19 cellular contexts compared by ENCODE assay signal in genomic region chr21:16570196-16570595, GRCh38.
DNase-seq lines count a peak whose midpoint lies in the region; ATAC-seq and TF ChIP-seq lines count a peak whose summit lies in the region.
"Had no signal": no experiment of that assay in that cellular context is flagged by ENCODE, and none has a peak within 500 bp of the region (broad histone marks: within the 10 kb centered on the region; RNA-seq: fewer than 3 reads in every experiment).

No MANE protein-coding gene starts in this region.

- H3K4me3 ChIP-seq in GM23338 (no peak overlapping the region), smooth muscle cell (no peak overlapping the region), BE2C (ENCODE audit: low read depth, low read length) (no peak overlapping the region)
- H3K4me3 ChIP-seq: heart left ventricle, K562, lower lobe of right lung had no signal

- ATAC-seq in GM23338: no peak
- ATAC-seq in stimulated activated naive CD8-positive, alpha-beta T cell treated with anti-CD3 and anti-CD28 coated beads, Interleukin-15, amount 100 ng/mL, for 72 hours: no peak
- ATAC-seq: heart left ventricle; K562; lower lobe of right lung; natural killer cell treated with Interleukin-12 subunit alpha and Interleukin-12 subunit beta and Interleukin-15 and Interleukin-18, amount 100 ng/mL, for 72 hours had no signal

- no peaks in the 10 kb centered on the region for H3K79me2 ChIP-seq in GM23338 (replicated peaks; ENCODE audit: insufficient read depth)
- H3K79me2 ChIP-seq in smooth muscle cell (ENCODE audit: low read depth): no peaks in the 10 kb centered on the region

- H2AFZ ChIP-seq in GM23338 (no peak overlapping the region), smooth muscle cell (ENCODE audit: low read depth) (peak overlapping the region; percentile 47)

- H3K27ac ChIP-seq in GM23338 (ENCODE audit: low read depth) (no peak overlapping the region), smooth muscle cell (ENCODE audit: low read depth) (peak overlapping the region; percentile 73)
- H3K27ac ChIP-seq: heart left ventricle, lower lobe of right lung had no signal

- H4K20me1 ChIP-seq in GM23338 (replicated peaks; ENCODE audit: insufficient read depth): no peaks in the 10 kb centered on the region
- H4K20me1 ChIP-seq in smooth muscle cell (ENCODE audit: low read depth): no peaks in the 10 kb centered on the region

- no peak overlapping the region for H3K4me3 Mint-ChIP-seq in GM23338
- H3K4me3 Mint-ChIP-seq in T-helper 2 cell treated with Interferon-gamma antibody and Interleukin-4, amounts not matched to agents 5 μg/mL and 100 μg/mL, for 36 hours: no peak overlapping the region
- no peak overlapping the region for H3K4me3 Mint-ChIP-seq in stimulated activated naive CD8-positive, alpha-beta T cell treated with anti-CD3 and anti-CD28 coated beads, Interleukin-15, amount 100 ng/mL, for 72 hours
- H3K4me3 Mint-ChIP-seq: natural killer cell treated with Interleukin-12 subunit alpha and Interleukin-12 subunit beta and Interleukin-15 and Interleukin-18, amount 100 ng/mL, for 72 hours had no signal

- H3K36me3 Mint-ChIP-seq in GM23338 (ENCODE audit: low read depth): no peaks in the 10 kb centered on the region
- H3K36me3 Mint-ChIP-seq in T-helper 2 cell treated with Interferon-gamma antibody and Interleukin-4, amounts not matched to agents 5 μg/mL and 100 μg/mL, for 36 hours (ENCODE audit: low read depth): no peaks in the 10 kb centered on the region

- TF ChIP-seq CTCF in GM23338 (conservative IDR thresholded peaks at IDR 0.05; ENCODE audit: low read depth in 2 of 2) (no peak), smooth muscle cell (IDR thresholded peaks at IDR 0.05; ENCODE audit: borderline replicate concordance, insufficient read depth, poor library complexity, severe bottlenecking) (no peak), BE2C (IDR thresholded peaks at IDR 0.05; ENCODE audit: low read depth, low read length) (no peak)

- H3K27me3 Mint-ChIP-seq in GM23338 (ENCODE audit: insufficient read depth, low read depth, poor library complexity): no peaks in the 10 kb centered on the region
- no peaks in the 10 kb centered on the region for H3K27me3 Mint-ChIP-seq in T-helper 2 cell treated with Interferon-gamma antibody and Interleukin-4, amounts not matched to agents 5 μg/mL and 100 μg/mL, for 36 hours (ENCODE audit: low read depth)
- no peaks in the 10 kb centered on the region for H3K27me3 Mint-ChIP-seq in stimulated activated naive CD8-positive, alpha-beta T cell treated with anti-CD3 and anti-CD28 coated beads, Interleukin-15, amount 100 ng/mL, for 72 hours
- H3K27me3 Mint-ChIP-seq: natural killer cell treated with Interleukin-12 subunit alpha and Interleukin-12 subunit beta and Interleukin-15 and Interleukin-18, amount 100 ng/mL, for 72 hours had no signal

- H3K4me2 ChIP-seq in GM23338 (no peak overlapping the region), smooth muscle cell (peak overlapping the region; percentile 34)

- no peaks in the 10 kb centered on the region for H3F3A ChIP-seq in GM23338 (replicated peaks; ENCODE audit: low read depth)
- H3F3A ChIP-seq in smooth muscle cell (ENCODE audit: low read depth): no peaks in the 10 kb centered on the region

- H3K4me1 Mint-ChIP-seq in GM23338: peaks cover 17% of the 10 kb centered on the region; the same call in 2 of the 3 replicates
- no peaks in the 10 kb centered on the region for H3K4me1 Mint-ChIP-seq in T-helper 2 cell treated with Interferon-gamma antibody and Interleukin-4, amounts not matched to agents 5 μg/mL and 100 μg/mL, for 36 hours (ENCODE audit: low read depth)
- no peaks in the 10 kb centered on the region for H3K4me1 Mint-ChIP-seq in stimulated activated naive CD8-positive, alpha-beta T cell treated with anti-CD3 and anti-CD28 coated beads, Interleukin-15, amount 100 ng/mL, for 72 hours

- H3K9me3 Mint-ChIP-seq in GM23338: no peaks in the 10 kb centered on the region
- peaks cover 8% of the 10 kb centered on the region for H3K9me3 Mint-ChIP-seq in T-helper 2 cell treated with Interferon-gamma antibody and Interleukin-4, amounts not matched to agents 5 μg/mL and 100 μg/mL, for 36 hours
- no peaks in the 10 kb centered on the region for H3K9me3 Mint-ChIP-seq in stimulated activated naive CD8-positive, alpha-beta T cell treated with anti-CD3 and anti-CD28 coated beads, Interleukin-15, amount 100 ng/mL, for 72 hours

- H3K9me3 ChIP-seq in smooth muscle cell (replicated peaks; ENCODE audit: low read depth) (no peaks in the 10 kb centered on the region), BE2C (no peaks in the 10 kb centered on the region)
- H3K9me3 ChIP-seq: heart left ventricle, lower lobe of right lung had no signal

- H3K27me3 ChIP-seq in GM23338 (ENCODE audit: insufficient read depth) (no peaks in the 10 kb centered on the region), smooth muscle cell (ENCODE audit: low read depth) (no peaks in the 10 kb centered on the region), BE2C (no peaks in the 10 kb centered on the region)
- H3K27me3 ChIP-seq: heart left ventricle had no signal

- 63% methylated on average over 5 of the region's 5 CpGs for WGBS in smooth muscle cell (ENCODE audit: low lambda C conversion rate)

- H3K9me2 ChIP-seq in GM23338 (ENCODE audit: insufficient read depth): no peaks in the 10 kb centered on the region

- peak overlapping the region; percentile 59; the same call in 1 of the 2 replicates for H3K27ac Mint-ChIP-seq in GM23338
- H3K27ac Mint-ChIP-seq in T-helper 2 cell treated with Interferon-gamma antibody and Interleukin-4, amounts not matched to agents 5 μg/mL and 100 μg/mL, for 36 hours: no peak overlapping the region
- no peak overlapping the region for H3K27ac Mint-ChIP-seq in stimulated activated naive CD8-positive, alpha-beta T cell treated with anti-CD3 and anti-CD28 coated beads, Interleukin-15, amount 100 ng/mL, for 72 hours
- H3K27ac Mint-ChIP-seq: natural killer cell treated with Interleukin-12 subunit alpha and Interleukin-12 subunit beta and Interleukin-15 and Interleukin-18, amount 100 ng/mL, for 72 hours had no signal

- DNase-seq in GM23338 (ENCODE audit: low spot score): no peak
- DNase-seq in amniotic epithelial cell (ENCODE audit: low read depth): peak; percentile 49
- DNase-seq in iris pigment epithelial cell (ENCODE audit: low read depth): peak; percentile 56
- no peak for DNase-seq in smooth muscle cell (lab: John Stamatoyannopoulos, UW; ENCODE audit: unreplicated experiment)
- no peak for DNase-seq in 8988T
- no peak for DNase-seq in T-helper 2 cell treated with Interferon-gamma antibody and Interleukin-4, amounts not matched to agents 5 μg/mL and 100 μg/mL, for 36 hours (ENCODE audit: low spot score)
- DNase-seq in BE2C: no peak
- no peak for DNase-seq in stimulated activated naive CD8-positive, alpha-beta T cell treated with anti-CD3 and anti-CD28 coated beads, Interleukin-15, amount 100 ng/mL, for 72 hours
- DNase-seq: activated naive CD4-positive, alpha-beta T cell treated with anti-CD3 and anti-CD28 coated beads, Interleukin-2, amount 50 U/mL, for 16 hours; AML-193; dermis blood vessel endothelial cell; GDM1; heart left ventricle; lower lobe of right lung; NCI-H2107; NCI-H69; retina had no signal

- no peak overlapping the region for H3K9ac ChIP-seq in smooth muscle cell (ENCODE audit: low read depth)

- H3K36me3 ChIP-seq in GM23338 (ENCODE audit: insufficient read depth): no peaks in the 10 kb centered on the region
- H3K36me3 ChIP-seq in smooth muscle cell (ENCODE audit: low read depth): no peaks in the 10 kb centered on the region
- no peaks in the 10 kb centered on the region for H3K36me3 ChIP-seq in BE2C
- H3K36me3 ChIP-seq: lower lobe of right lung had no signal

- H3K4me1 ChIP-seq in GM23338 (ENCODE audit: insufficient read depth) (0 out of 2 replicates have a peak, but pooled peaks cover 5% of the 10 kb centered on the region), smooth muscle cell (ENCODE audit: low read depth) (peaks cover 8% of the 10 kb centered on the region), BE2C (peaks cover 6% of the 10 kb centered on the region)
- H3K4me1 ChIP-seq: lower lobe of right lung had no signal

TF ChIP-seq in GM23338, 12 proteins besides CTCF, POLR2A, EP300 and RAD21 (continues in another document):
- TF ChIP-seq CREB1 (CRISPR knock-in tag; IDR thresholded peaks at IDR 0.05; ENCODE audit: low read depth) (no peak), ZNF331 (CRISPR knock-in tag; IDR thresholded peaks at IDR 0.05; ENCODE audit: low read depth) (no peak), ETS1 (IDR thresholded peaks at IDR 0.05) (no peak), EZH2phosphoT487 (IDR thresholded peaks at IDR 0.05; ENCODE audit: unreplicated experiment) (no peak), JUNB (IDR thresholded peaks at IDR 0.05; ENCODE audit: unreplicated experiment) (no peak)

Comparison
In these comparisons a context has a peak if more than half of its experiments do, and no peak if none do; other contexts are left out.
1. DNase-seq: peak in amniotic epithelial cell (single experiment) and iris pigment epithelial cell (single experiment); none in GM23338 (single experiment), smooth muscle cell (single experiment), 8988T (single experiment), T-helper 2 cell treated with Interferon-gamma antibody and Interleukin-4, amounts not matched to agents 5 μg/mL and 100 μg/mL, for 36 hours (single experiment), BE2C (single experiment) and stimulated activated naive CD8-positive, alpha-beta T cell treated with anti-CD3 and anti-CD28 coated beads, Interleukin-15, amount 100 ng/mL, for 72 hours (0 of 2).